Comparison of ENCODE assay signal across 16 cellular contexts in the genomic region with DNA sequence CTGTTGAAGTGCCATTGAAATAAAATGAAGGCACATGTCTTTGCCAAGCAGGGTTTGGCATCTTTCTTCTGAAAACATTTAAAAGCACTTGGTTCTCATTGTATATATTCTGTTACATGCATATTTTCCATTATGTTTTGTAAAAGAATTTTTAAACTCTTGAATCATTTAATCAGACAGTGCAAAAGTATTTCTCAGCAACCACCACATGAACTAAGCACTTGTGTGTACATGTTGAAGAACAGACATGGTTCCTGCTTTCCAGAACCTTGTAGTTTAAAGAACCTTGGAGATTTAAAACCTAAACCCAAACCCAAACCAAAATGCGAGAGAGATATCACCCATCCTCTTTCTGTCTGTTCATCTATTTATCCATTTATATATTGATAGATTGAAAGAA.
DNase-seq lines count a peak whose midpoint lies in the region; FAIRE-seq and TF ChIP-seq lines count a peak whose summit lies in the region.
"Had no signal": no experiment of that assay in that cellular context is flagged by ENCODE, and none has a peak within 500 bp of the region (broad histone marks: within the 10 kb centered on the region; RNA-seq: fewer than 3 reads in every experiment).

No MANE protein-coding gene starts in this region.

- no peaks in the 10 kb centered on the region for H3K36me3 ChIP-seq in adipocyte (ENCODE audit: control insufficient read depth, insufficient read depth, low read length, severe bottlenecking)
- no peaks in the 10 kb centered on the region for H3K36me3 ChIP-seq in keratinocyte (ENCODE audit: control insufficient read depth in 2 of 2, extremely low read depth in 1 of 2, insufficient read depth in 2 of 2, low read length in 2 of 2)
- H3K36me3 ChIP-seq in Peyer's patch, result no peaks in the 10 kb centered on the region
- H3K36me3 ChIP-seq: HAP-1 had no signal

- H2AFZ ChIP-seq in keratinocyte (ENCODE audit: control insufficient read depth, low read length), result peak overlapping the region; percentile 76

- DNase-seq in adipocyte (ENCODE audit: low read depth) (peak; percentile 31), epithelial cell of esophagus (ENCODE audit: low read depth) (peak; percentile 37), keratinocyte (ENCODE audit: low read depth, low spot score) (no peak), NCI-H510A (lab: John Stamatoyannopoulos, UW) (no peak), GF-D8 (lab: John Stamatoyannopoulos, UW) (no peak), Peyer's patch (no peak)
- DNase-seq: ACHN; AML-193; Caco-2; CD4-positive, alpha-beta T cell had no signal

- H3K27me3 ChIP-seq in adipocyte (replicated peaks; ENCODE audit: control insufficient read depth, insufficient read depth, low read length), result no peaks in the 10 kb centered on the region
- no peaks in the 10 kb centered on the region for H3K27me3 ChIP-seq in keratinocyte (ENCODE audit: control insufficient read depth, extremely low read depth, insufficient read depth, low read length)
- H3K27me3 ChIP-seq in Peyer's patch, result no peaks in the 10 kb centered on the region

- no peaks in the 10 kb centered on the region for H3K9me1 ChIP-seq in keratinocyte (ENCODE audit: control insufficient read depth, extremely low read depth, insufficient read depth, low read length)

- dilution Hi-C loops in keratinocyte (cut with MboI; ENCODE audit: extremely low pct_ligation_motif_present, low sequenced_read_pairs), result no loop called here

- no peaks in the 10 kb centered on the region for H3K9me3 ChIP-seq in adipocyte (ENCODE audit: control insufficient read depth, low read length)
- H3K9me3 ChIP-seq in keratinocyte (ENCODE audit: control insufficient read depth, low read depth, low read length), result no peaks in the 10 kb centered on the region
- no peaks in the 10 kb centered on the region for H3K9me3 ChIP-seq in Peyer's patch
- H3K9me3 ChIP-seq: Caco-2, HAP-1 had no signal

- no peak for FAIRE-seq in keratinocyte (lab: Jason Lieb, UNC)
- FAIRE-seq: A204.1, D721Med, G401.6, HepG2 had no signal

- H4K20me1 ChIP-seq in keratinocyte (ENCODE audit: control insufficient read depth, extremely low read depth, insufficient read depth, low read length), result no peaks in the 10 kb centered on the region

- TF ChIP-seq CTCF in epithelial cell of esophagus (IDR thresholded peaks at IDR 0.05; ENCODE audit: insufficient read depth, low read depth, low read length, missing control alignments) (no peak), keratinocyte (optimal IDR thresholded peaks at IDR 0.05 in 1 of 3, IDR thresholded peaks at IDR 0.05 in 1 of 3, conservative IDR thresholded peaks at IDR 0.05 in 1 of 3; ENCODE audit: extremely low read depth in 1 of 3, insufficient read depth in 2 of 3, low read length in 3 of 3) (no peak), Peyer's patch (IDR thresholded peaks at IDR 0.05) (no peak)

- H3K27ac ChIP-seq in keratinocyte (ENCODE audit: control insufficient read depth, insufficient read depth, low read length) (no peak overlapping the region), Peyer's patch (no peak overlapping the region)
- H3K27ac ChIP-seq: C4-2B had no signal

- no peaks in the 10 kb centered on the region for H3K79me2 ChIP-seq in keratinocyte (ENCODE audit: control insufficient read depth, insufficient read depth, low read length)

- H3K4me1 ChIP-seq in adipocyte (ENCODE audit: control insufficient read depth, insufficient read depth, low read length) (peaks cover 35% of the 10 kb centered on the region), keratinocyte (ENCODE audit: control insufficient read depth, extremely low read depth, insufficient read depth, low read length) (peaks cover 47% of the 10 kb centered on the region), Peyer's patch (no peaks in the 10 kb centered on the region)
- H3K4me1 ChIP-seq: Caco-2, HAP-1 had no signal

- H3K4me3 ChIP-seq in adipocyte (ENCODE audit: low read length) (no peak overlapping the region), epithelial cell of esophagus (ENCODE audit: low read length) (no peak overlapping the region), keratinocyte (ENCODE audit: control insufficient read depth in 2 of 3, extremely low read depth in 1 of 3, insufficient read depth in 2 of 3, low read depth in 1 of 3, low read length in 3 of 3) (no peak overlapping the region), Peyer's patch (no peak overlapping the region)
- H3K4me3 ChIP-seq: HAP-1 had no signal

- no peak for TF ChIP-seq POLR2A in Peyer's patch (IDR thresholded peaks at IDR 0.05)

- H3K9ac ChIP-seq in adipocyte (ENCODE audit: low read length) (no peak overlapping the region), keratinocyte (ENCODE audit: control insufficient read depth, extremely low read depth, insufficient read depth, low read length) (no peak overlapping the region)

- no peak overlapping the region for H3K4me2 ChIP-seq in keratinocyte (ENCODE audit: control insufficient read depth, extremely low read depth, insufficient read depth, low read depth, low read length)

Comparison
In these comparisons a context has a peak if more than half of its experiments do, and no peak if none do; other contexts are left out.
1. DNase-seq: peak in adipocyte (single experiment) and epithelial cell of esophagus (single experiment); none in keratinocyte (single experiment), NCI-H510A (single experiment), GF-D8 (single experiment) and Peyer's patch (0 of 3).